Comparison of ENCODE assay signal across 28 cellular contexts in genomic region chrX:19640693-19641374, GRCh38.
DNase-seq lines count a peak whose midpoint lies in the region; ATAC-seq and TF ChIP-seq lines count a peak whose summit lies in the region.
"Had no signal": no experiment of that assay in that cellular context is flagged by ENCODE, and none has a peak within 500 bp of the region (broad histone marks: within the 10 kb centered on the region; RNA-seq: fewer than 3 reads in every experiment).

No MANE protein-coding gene starts in this region.

- H3K27me3 Mint-ChIP-seq in activated CD4-positive, alpha-beta T cell treated with anti-CD3 and anti-CD28 coated beads, Interleukin-2, amount 10 ng/mL, durations not matched to agents 24 days and 14 days, result no peaks in the 10 kb centered on the region
- H3K27me3 Mint-ChIP-seq in dendritic cell treated with granulocyte-macrophage colony-stimulating factor and Interleukin-4, amounts not matched to agents 40 ng/mL and 50 ng/mL, for 4 days, result no peaks in the 10 kb centered on the region
- H3K27me3 Mint-ChIP-seq: brain had no signal

- no peaks in the 10 kb centered on the region for H3K27me3 ChIP-seq in esophagus muscularis mucosa
- H3K27me3 ChIP-seq: adrenal gland, BLaER1, heart left ventricle, stomach, transverse colon had no signal

- intact Hi-C loops in activated CD4-positive, alpha-beta T cell treated with anti-CD3 and anti-CD28 coated beads, Interleukin-2, amount 10 ng/mL, durations not matched to agents 24 days and 14 days (cut with micrococcal nuclease), result loop anchor here (5.0 kb wide), 1 partner anchor 41 kb away; no protein-coding TSS in a partner anchor
- intact Hi-C loops in dendritic cell treated with granulocyte-macrophage colony-stimulating factor and Interleukin-4, amounts not matched to agents 40 ng/mL and 50 ng/mL, for 4 days (cut with micrococcal nuclease), result no loop called here
- intact Hi-C loops in esophagus muscularis mucosa (cut with DNase I), result no loop called here

- H3K4me1 Mint-ChIP-seq in activated CD4-positive, alpha-beta T cell treated with anti-CD3 and anti-CD28 coated beads, Interleukin-2, amount 10 ng/mL, durations not matched to agents 24 days and 14 days, result peaks cover 16% of the 10 kb centered on the region
- H3K4me1 Mint-ChIP-seq in dendritic cell treated with granulocyte-macrophage colony-stimulating factor and Interleukin-4, amounts not matched to agents 40 ng/mL and 50 ng/mL, for 4 days (ENCODE audit: low read depth), result peaks cover 47% of the 10 kb centered on the region
- peaks cover 33% of the 10 kb centered on the region for H3K4me1 Mint-ChIP-seq in stimulated activated effector memory CD8-positive, alpha-beta T cell treated with anti-CD3 and anti-CD28 coated beads, Interleukin-12 subunit alpha, Interleukin-12 subunit beta, amount 100 ng/mL, for 72 hours

- TF ChIP-seq EP300 in esophagus muscularis mucosa (IDR thresholded peaks at IDR 0.05), result no peak

- no peak for TF ChIP-seq POLR2A in esophagus muscularis mucosa (IDR thresholded peaks at IDR 0.05; ENCODE audit: low read depth)

- no peaks in the 10 kb centered on the region for H3K9me3 Mint-ChIP-seq in activated CD4-positive, alpha-beta T cell treated with anti-CD3 and anti-CD28 coated beads, Interleukin-2, amount 10 ng/mL, durations not matched to agents 24 days and 14 days
- H3K9me3 Mint-ChIP-seq in dendritic cell treated with granulocyte-macrophage colony-stimulating factor and Interleukin-4, amounts not matched to agents 40 ng/mL and 50 ng/mL, for 4 days, result no peaks in the 10 kb centered on the region
- no peaks in the 10 kb centered on the region for H3K9me3 Mint-ChIP-seq in stimulated activated effector memory CD8-positive, alpha-beta T cell treated with anti-CD3 and anti-CD28 coated beads, Interleukin-12 subunit alpha, Interleukin-12 subunit beta, amount 100 ng/mL, for 72 hours
- H3K9me3 Mint-ChIP-seq: activated T-cell treated with anti-CD3 and anti-CD28 coated beads, Interleukin-2, amount 50 U/mL, for 24 hours; natural killer cell had no signal

- H3K27ac ChIP-seq in esophagus muscularis mucosa (replicated peaks in 1 of 4), result no peak overlapping the region
- H3K27ac ChIP-seq: adrenal gland, BLaER1, GM23248, heart left ventricle, HL-60, stomach, transverse colon had no signal

- ATAC-seq in stimulated activated effector memory CD8-positive, alpha-beta T cell treated with anti-CD3 and anti-CD28 coated beads, Interleukin-12 subunit alpha, Interleukin-12 subunit beta, amount 100 ng/mL, for 72 hours, result no peak
- no peak for ATAC-seq in HG02623 (IDR thresholded peaks at IDR 0.05; ENCODE audit: unreplicated experiment)
- ATAC-seq: heart left ventricle, natural killer cell, Panc1 had no signal

- H3K27ac Mint-ChIP-seq in activated CD4-positive, alpha-beta T cell treated with anti-CD3 and anti-CD28 coated beads, Interleukin-2, amount 10 ng/mL, durations not matched to agents 24 days and 14 days, result peak overlapping the region; percentile 20
- H3K27ac Mint-ChIP-seq in dendritic cell treated with granulocyte-macrophage colony-stimulating factor and Interleukin-4, amounts not matched to agents 40 ng/mL and 50 ng/mL, for 4 days, result peak overlapping the region; percentile 70
- peak overlapping the region; percentile 38 for H3K27ac Mint-ChIP-seq in stimulated activated effector memory CD8-positive, alpha-beta T cell treated with anti-CD3 and anti-CD28 coated beads, Interleukin-12 subunit alpha, Interleukin-12 subunit beta, amount 100 ng/mL, for 72 hours
- H3K27ac Mint-ChIP-seq: activated T-cell treated with anti-CD3 and anti-CD28 coated beads, Interleukin-2, amount 50 U/mL, for 24 hours; brain; mesothelial cell of epicardium had no signal

- no peaks in the 10 kb centered on the region for H3K9me3 ChIP-seq in esophagus muscularis mucosa
- H3K9me3 ChIP-seq: adrenal gland, BLaER1, heart left ventricle, stomach, transverse colon had no signal

- no peaks in the 10 kb centered on the region for H3K4me1 ChIP-seq in esophagus muscularis mucosa
- H3K4me1 ChIP-seq: adrenal gland, BLaER1, stomach had no signal

- TF ChIP-seq CTCF in esophagus muscularis mucosa (IDR thresholded peaks at IDR 0.05), result no peak

- no peak overlapping the region for H3K4me3 Mint-ChIP-seq in activated CD4-positive, alpha-beta T cell treated with anti-CD3 and anti-CD28 coated beads, Interleukin-2, amount 10 ng/mL, durations not matched to agents 24 days and 14 days
- no peak overlapping the region for H3K4me3 Mint-ChIP-seq in dendritic cell treated with granulocyte-macrophage colony-stimulating factor and Interleukin-4, amounts not matched to agents 40 ng/mL and 50 ng/mL, for 4 days
- H3K4me3 Mint-ChIP-seq in stimulated activated effector memory CD8-positive, alpha-beta T cell treated with anti-CD3 and anti-CD28 coated beads, Interleukin-12 subunit alpha, Interleukin-12 subunit beta, amount 100 ng/mL, for 72 hours, result no peak overlapping the region
- H3K4me3 Mint-ChIP-seq: activated T-cell treated with anti-CD3 and anti-CD28 coated beads, Interleukin-2, amount 50 U/mL, for 24 hours; brain; mesothelial cell of epicardium; natural killer cell had no signal

- H3K4me3 ChIP-seq in esophagus muscularis mucosa, result no peak overlapping the region
- H3K4me3 ChIP-seq: adrenal gland, BLaER1, GM23248, heart left ventricle, stomach, transverse colon had no signal

- peaks cover 22% of the 10 kb centered on the region for H3K36me3 Mint-ChIP-seq in activated CD4-positive, alpha-beta T cell treated with anti-CD3 and anti-CD28 coated beads, Interleukin-2, amount 10 ng/mL, durations not matched to agents 24 days and 14 days (ENCODE audit: low read depth)
- peaks cover 22% of the 10 kb centered on the region for H3K36me3 Mint-ChIP-seq in dendritic cell treated with granulocyte-macrophage colony-stimulating factor and Interleukin-4, amounts not matched to agents 40 ng/mL and 50 ng/mL, for 4 days (ENCODE audit: low read depth)
- peaks cover 51% of the 10 kb centered on the region for H3K36me3 Mint-ChIP-seq in stimulated activated effector memory CD8-positive, alpha-beta T cell treated with anti-CD3 and anti-CD28 coated beads, Interleukin-12 subunit alpha, Interleukin-12 subunit beta, amount 100 ng/mL, for 72 hours
- H3K36me3 Mint-ChIP-seq: brain, natural killer cell had no signal

- no peak for DNase-seq in activated CD4-positive, alpha-beta T cell treated with anti-CD3 and anti-CD28 coated beads, Interleukin-2, amount 10 ng/mL, durations not matched to agents 24 days and 14 days
- DNase-seq in activated CD4-positive, alpha-beta T cell treated with anti-CD3 and anti-CD28 coated beads for 48 hours, result no peak
- DNase-seq in NCI-H1048 (lab: John Stamatoyannopoulos, UW), result peak; percentile 6
- no peak for DNase-seq in stimulated activated effector memory CD8-positive, alpha-beta T cell treated with anti-CD3 and anti-CD28 coated beads, Interleukin-12 subunit alpha, Interleukin-12 subunit beta, amount 100 ng/mL, for 72 hours (ENCODE audit: low spot score in 2 of 2)
- DNase-seq in esophagus muscularis mucosa (ENCODE audit: extremely low spot score), result no peak
- no peak for DNase-seq in NCI-H2081 treated with DMSO at 0.1 percent for 48 hours (lab: John Stamatoyannopoulos, UW)
- DNase-seq: activated CD4-positive, alpha-beta T cell treated with anti-CD3 and anti-CD28 coated beads for 1 hour; activated gamma-delta T cell treated with Interleukin-2 at 50 U/mL for 16 hours; activated T-cell treated with anti-CD3 and anti-CD28 coated beads, Interleukin-2, amount 50 U/mL, for 24 hours; adrenal gland; EL; GM23248; heart left ventricle; MV-4-11; natural killer cell; NCI-H1694 treated with DMSO at 0.1 percent for 48 hours; NCI-H2171 treated with DMSO at 0.1 percent for 48 hours; NCI-H526; SHP77; stomach; transverse colon had no signal

- no peaks in the 10 kb centered on the region for H3K36me3 ChIP-seq in esophagus muscularis mucosa
- H3K36me3 ChIP-seq: adrenal gland, stomach, transverse colon had no signal

- WGBS in esophagus muscularis mucosa, result 86% methylated on average over 7 of the region's 7 CpGs

Comparison
In these comparisons a context has a peak if more than half of its experiments do, and no peak if none do; other contexts are left out.
1. H3K27ac Mint-ChIP-seq: peak in every context shown above with its lines; median percentile 70 in dendritic cell treated with granulocyte-macrophage colony-stimulating factor and Interleukin-4, amounts not matched to agents 40 ng/mL and 50 ng/mL, for 4 days; 38 in stimulated activated effector memory CD8-positive, alpha-beta T cell treated with anti-CD3 and anti-CD28 coated beads, Interleukin-12 subunit alpha, Interleukin-12 subunit beta, amount 100 ng/mL, for 72 hours; 20 in activated CD4-positive, alpha-beta T cell treated with anti-CD3 and anti-CD28 coated beads, Interleukin-2, amount 10 ng/mL, durations not matched to agents 24 days and 14 days.